Comparison of ENCODE assay signal across 18 cellular contexts in genomic region chr5:131221888-131222287, GRCh38. TPM values are rescaled to one million over a fixed set of nuclear protein-coding genes. Genes with fewer than 3 reads are reported as not detected.
DNase-seq lines count a peak whose midpoint lies in the region; ATAC-seq, FAIRE-seq and TF ChIP-seq lines count a peak whose summit lies in the region.
"Had no signal": no experiment of that assay in that cellular context is flagged by ENCODE, and none has a peak within 500 bp of the region (broad histone marks: within the 10 kb centered on the region; RNA-seq: fewer than 3 reads in every experiment).

No MANE protein-coding gene starts in this region.

- H3K4me2 ChIP-seq in Karpas-422 (ENCODE audit: low read depth, low read length, poor library complexity, severe bottlenecking): peak overlapping the region; percentile 12

- no peak for ATAC-seq in GM18870 (IDR thresholded peaks at IDR 0.05; ENCODE audit: unreplicated experiment)
- no peak for ATAC-seq in GM18511 (IDR thresholded peaks at IDR 0.05; ENCODE audit: unreplicated experiment)
- ATAC-seq: activated T-helper 17 cell treated with anti-CD3 and anti-CD28 coated beads, Interleukin-2, amount 50 U/mL, for 72 hours; left colon; natural killer cell treated with Interleukin-12 subunit alpha and Interleukin-12 subunit beta and Interleukin-15 and Interleukin-18, amount 100 ng/mL, for 72 hours had no signal

- DNase-seq in Ammon's horn (ENCODE audit: low spot score) (peak; percentile 40), Karpas-422 (no peak), amniotic epithelial cell (ENCODE audit: low read depth) (peak; percentile 36), glomerular endothelial cell (ENCODE audit: extremely low read depth, low read depth, low spot score) (peak; percentile 1), small intestine (no peak), GM13976 (ENCODE audit: low spot score) (no peak)
- DNase-seq: activated CD4-positive, alpha-beta memory T cell treated with anti-CD3 and anti-CD28 coated beads, Interleukin-2, amount 10 ng/mL, durations not matched to agents 7 days and 5 days; DMS79; effector CD8-positive, alpha-beta T cell; H7; left colon; NCI-H1092; NCI-H345 had no signal

- H3K4me3 ChIP-seq in Karpas-422 (ENCODE audit: low read length) (no peak overlapping the region), small intestine (ENCODE audit: low read depth in 1 of 2, low read length in 2 of 2) (no peak overlapping the region)
- H3K4me3 ChIP-seq: ascending aorta had no signal

- H3K27ac ChIP-seq in Karpas-422 (ENCODE audit: low read length): peak overlapping the region; percentile 46
- no peak overlapping the region for H3K27ac ChIP-seq in small intestine (ENCODE audit: low read depth in 1 of 2, low read length in 1 of 2)
- H3K27ac ChIP-seq: ascending aorta had no signal

- H3K4me1 ChIP-seq in Karpas-422 (ENCODE audit: low read length) (peaks cover 60% of the 10 kb centered on the region), small intestine (ENCODE audit: control insufficient read depth in 2 of 2, insufficient read depth in 1 of 2, low read depth in 1 of 2, low read length in 1 of 2) (peaks cover 6 to 11% of the 10 kb centered on the region in 2 donors)
- H3K4me1 ChIP-seq: ascending aorta had no signal

- no peaks in the 10 kb centered on the region for H3K9me2 ChIP-seq in Karpas-422 (replicated peaks; ENCODE audit: insufficient read depth, low read length)

- H3K79me2 ChIP-seq in Karpas-422 (ENCODE audit: low read length): peaks cover 82% of the 10 kb centered on the region

- H3K9ac ChIP-seq in Karpas-422 (ENCODE audit: low read length): no peak overlapping the region

- no peaks in the 10 kb centered on the region for H3K27me3 ChIP-seq in Karpas-422 (ENCODE audit: low read length)
- no peaks in the 10 kb centered on the region for H3K27me3 ChIP-seq in small intestine (ENCODE audit: control insufficient read depth in 2 of 2, insufficient read depth in 2 of 2, low read length in 2 of 2)
- H3K27me3 ChIP-seq: ascending aorta had no signal

- H3K36me3 ChIP-seq in Karpas-422 (ENCODE audit: insufficient read depth, low read length): peaks cover 8% of the 10 kb centered on the region; the same call in 1 of the 2 replicates
- no peaks in the 10 kb centered on the region for H3K36me3 ChIP-seq in small intestine (ENCODE audit: control insufficient read depth in 2 of 2, insufficient read depth in 2 of 2, low read length in 2 of 2)
- H3K36me3 ChIP-seq: ascending aorta had no signal

- no peaks in the 10 kb centered on the region for H4K20me1 ChIP-seq in Karpas-422 (ENCODE audit: insufficient read depth, low read depth, low read length)

- no peak for TF ChIP-seq CTCF in GM13976 (IDR thresholded peaks at IDR 0.05; ENCODE audit: borderline replicate concordance, control extremely low read depth, extremely low read depth, insufficient read depth, missing control alignments)

- H2AFZ ChIP-seq in Karpas-422 (ENCODE audit: low read length): no peak overlapping the region

- H3K9me3 ChIP-seq in Karpas-422 (ENCODE audit: low read length): no peaks in the 10 kb centered on the region
- no peaks in the 10 kb centered on the region for H3K9me3 ChIP-seq in small intestine (ENCODE audit: control insufficient read depth, low read depth)
- H3K9me3 ChIP-seq: ascending aorta had no signal

- in situ Hi-C loops in GM13976 (cut with MboI; ENCODE audit: low sequenced_read_pairs, unreplicated experiment): no loop called here

- no peak for FAIRE-seq in small intestine (lab: Jason Lieb, UNC)

RNA-seq across cellular contexts. Expression of gene CDC42SE2, which starts 42.0 kb away (rescaled TPM):
- total RNA-seq in Karpas-422 (2014; rRNA removed; shearing (Covaris generic); ENCODE audit: low replicate concordance): 57.4 and 143 TPM in 2 replicates
- 19.1 and 26.0 TPM in 2 replicates for total RNA-seq in glomerular endothelial cell
- 10 to 100 TPM; 36.0 to 60.3 (median 58.6) TPM for polyA plus RNA-seq in small intestine

RNA-seq across cellular contexts. Expression of gene LYRM7, which starts 51.1 kb away (rescaled TPM):
- total RNA-seq in Karpas-422 (2014; rRNA removed; shearing (Covaris generic); ENCODE audit: low replicate concordance): 18.8 and 28.4 TPM in 2 replicates
- total RNA-seq in glomerular endothelial cell: 4.0 and 4.3 TPM in 2 replicates
- 1 to 10 TPM; 5.1 to 7.4 (median 7.0) TPM for polyA plus RNA-seq in small intestine

RNA-seq across cellular contexts. Expression of gene HINT1, which starts 56.8 kb away (rescaled TPM):
- 220 and 522 TPM in 2 replicates for total RNA-seq in Karpas-422 (2014; rRNA removed; shearing (Covaris generic); ENCODE audit: low replicate concordance)
- 185 and 219 TPM in 2 replicates for total RNA-seq in glomerular endothelial cell
- polyA plus RNA-seq in small intestine: 100 to 1,000 TPM; 458 to 495 (median 495) TPM

Comparison
In these comparisons a context has a peak if more than half of its experiments do, and no peak if none do; other contexts are left out.
1. DNase-seq: peak in Ammon's horn (single experiment), amniotic epithelial cell (single experiment) and glomerular endothelial cell (single experiment); none in Karpas-422 (single experiment), small intestine (single experiment) and GM13976 (single experiment).